Comparison of ENCODE assay signal across 10 cellular contexts in genomic region chr3:179449621-179450020, GRCh38. TPM values are rescaled to one million over a fixed set of nuclear protein-coding genes. Genes with fewer than 3 reads are reported as not detected.
DNase-seq lines count a peak whose midpoint lies in the region; ATAC-seq, FAIRE-seq and TF ChIP-seq lines count a peak whose summit lies in the region.
"Had no signal": no experiment of that assay in that cellular context is flagged by ENCODE, and none has a peak within 500 bp of the region (broad histone marks: within the 10 kb centered on the region; RNA-seq: fewer than 3 reads in every experiment).

No MANE protein-coding gene starts in this region.

- TF ChIP-seq EP300 in K562 (IDR thresholded peaks at IDR 0.05; ENCODE audit: low read length), result no peak

- POLR2A ChIA-PET in K562 (lab: Yijun Ruan, JAX), result interaction anchor here (1.0 to 2.9 kb wide), 3 partner anchors 19 to 39 kb away, joined by 3 to 14 read pairs (median 3); no protein-coding TSS in a partner anchor

- H3K4me2 ChIP-seq in K562 (ENCODE audit: insufficient read depth, low read length), result peak overlapping the region; percentile 92; the same call in 1 of the 2 replicates

- DNase-seq in heart right ventricle (no peak), cardiac septum (ENCODE audit: low spot score) (no peak), K562 (ENCODE audit: extremely low read depth in 1 of 4, low spot score in 3 of 4) (no peak), upper lobe of right lung (no peak), NCI-H2171 treated with DMSO at 0.1 percent for 48 hours (lab: John Stamatoyannopoulos, UW) (no peak)
- DNase-seq: activated naive CD4-positive, alpha-beta T cell treated with anti-CD3 and anti-CD28 coated beads for 36 hours; CD4-positive, alpha-beta T cell had no signal

- CTCF ChIA-PET in K562 (lab: Yijun Ruan, JAX; ENCODE audit: low intra/inter-chr PET ratio), result interaction anchor here (0.5 kb wide), 1 partner anchor 111 kb away, joined by 5 read pairs; no protein-coding TSS in a partner anchor

- ATAC-seq in heart right ventricle (no peak), K562 (no peak), upper lobe of right lung (no peak), GM18511 (IDR thresholded peaks at IDR 0.05; ENCODE audit: unreplicated experiment) (no peak), GM21717 (IDR thresholded peaks at IDR 0.05; ENCODE audit: unreplicated experiment) (no peak)

- no peak for FAIRE-seq in K562 (lab: Jason Lieb, UNC)

- TF ChIP-seq POLR2A in K562 (conservative IDR thresholded peaks at IDR 0.05), result no peak

- in situ Hi-C loops in K562 (cut with MboI), result loop anchor here (25.0 kb wide), 1 partner anchor 1163 kb away; the partner anchor contains the start of gene TTC14

- H3K36me3 ChIP-seq in heart right ventricle, result peaks cover 0 to 6% (median 0%) of the 10 kb centered on the region in 9 donors
- H3K36me3 ChIP-seq in K562 (ENCODE audit: control insufficient read depth, insufficient read depth, low read length), result peaks cover 3% of the 10 kb centered on the region; the same call in 2 of the 3 replicates
- peaks cover 18% of the 10 kb centered on the region for H3K36me3 ChIP-seq in mesodermal cell (ENCODE audit: control insufficient read depth, insufficient read depth, low read length)
- H3K36me3 ChIP-seq in upper lobe of right lung, result no peaks in the 10 kb centered on the region

- H3K9ac ChIP-seq in K562 (ENCODE audit: insufficient read depth in 1 of 2, low read depth in 2 of 2, low read length in 2 of 2), result peak overlapping the region in 1 of 2 experiments; percentile 75; a peak in 2 of 4 replicates

- H3K27ac ChIP-seq in heart right ventricle (peak overlapping the region in 9 of 10 donors; percentile 92 to 97 (median 95)), K562 (ENCODE audit: extremely low read depth, low read depth, low read length) (no peak overlapping the region; the same call in 2 of the 3 replicates), mesodermal cell (ENCODE audit: low read depth, low read length, severe bottlenecking) (no peak overlapping the region), upper lobe of right lung (peak overlapping the region; percentile 90)

- H4K20me1 ChIP-seq in K562 (replicated peaks; ENCODE audit: control insufficient read depth, insufficient read depth, low read length), result no peaks in the 10 kb centered on the region; the same call in 1 of the 2 replicates

- peaks cover 0 to 61% (median 48%) of the 10 kb centered on the region in 9 donors for H3K4me1 ChIP-seq in heart right ventricle
- peaks cover 11 to 21% of the 10 kb centered on the region in 2 experiments; a peak in 4 of 5 replicates for H3K4me1 ChIP-seq in K562 (replicated peaks in 1 of 2; ENCODE audit: control insufficient read depth in 2 of 2, insufficient read depth in 2 of 2, low read length in 2 of 2)
- peaks cover 12% of the 10 kb centered on the region for H3K4me1 ChIP-seq in mesodermal cell (ENCODE audit: control insufficient read depth, insufficient read depth, low read length, poor library complexity, severe bottlenecking)
- H3K4me1 ChIP-seq in upper lobe of right lung, result peaks cover 19% of the 10 kb centered on the region

- H3K27me3 ChIP-seq in heart right ventricle (no peaks in the 10 kb centered on the region), K562 (ENCODE audit: control insufficient read depth in 2 of 2, insufficient read depth in 2 of 2, low read length in 2 of 2) (peaks cover 0 to 8% of the 10 kb centered on the region in 2 experiments; a peak in 1 of 5 replicates), upper lobe of right lung (no peaks in the 10 kb centered on the region)

- no peak for TF ChIP-seq RAD21 in K562 (CRISPR knock-in tag; conservative IDR thresholded peaks at IDR 0.05 in 1 of 2, IDR thresholded peaks at IDR 0.05 in 1 of 2)

- BruUV-seq in K562 (replicated peaks; lab: Mats Ljungman, UMichigan), result no TSS peak

- 23 to 24% methylated on average over 2 of the region's 2 CpGs for WGBS in heart right ventricle, 2 donors
- WGBS in K562 (ENCODE audit: insufficient coverage, low coverage, missing lambda C conversion rate), result 14% methylated on average over 2 of the region's 2 CpGs
- WGBS in mesodermal cell (ENCODE audit: insufficient coverage in 2 of 2), 2 experiments, result 100% methylated on average over 1 of the region's 2 CpGs; no CpG with 5 or more reads in 1 of the 2 experiments

- 0 out of 2 replicates have a peak overlapping the region, but pooled peaks have one; percentile 0 for H2AFZ ChIP-seq in K562 (ENCODE audit: low read depth, low read length)

- intact Hi-C loops in heart right ventricle (cut with DNase I), result loop anchor here in 5 of 10 donors (2.0 to 10.0 kb wide), 4 partner anchors 65 to 113 kb away; partner anchors contain the start of gene ACTL6A (in 4 of the 5)
- intact Hi-C loops in cardiac septum (cut with DNase I), result loop anchor here (2.0 to 10.0 kb wide), 2 partner anchors 77 to 105 kb away; no protein-coding TSS in a partner anchor
- intact Hi-C loops in K562 (cut with micrococcal nuclease), result loop anchor here (2.0 kb wide), 1 partner anchor 113 kb away; the partner anchor contains the start of gene ACTL6A
- intact Hi-C loops in upper lobe of right lung (cut with DNase I), result no loop called here

- H3K9me3 ChIP-seq in heart right ventricle (no peaks in the 10 kb centered on the region), K562 (replicated peaks; ENCODE audit: control insufficient read depth, insufficient read depth, low read depth, low read length) (no peaks in the 10 kb centered on the region), mesodermal cell (ENCODE audit: control insufficient read depth, low read length) (no peaks in the 10 kb centered on the region), upper lobe of right lung (no peaks in the 10 kb centered on the region)

- peak overlapping the region; percentile 65 to 89 (median 80) for H3K4me3 ChIP-seq in heart right ventricle
- H3K4me3 ChIP-seq in K562, result peak overlapping the region; percentile 77
- peak overlapping the region; percentile 69 for H3K4me3 ChIP-seq in mesodermal cell (ENCODE audit: extremely low read depth, insufficient read depth, low read length, poor library complexity, severe bottlenecking)
- peak overlapping the region; percentile 70 for H3K4me3 ChIP-seq in upper lobe of right lung

- H3K79me2 ChIP-seq in K562 (ENCODE audit: control insufficient read depth, insufficient read depth, low read length), result peaks cover 59% of the 10 kb centered on the region

- H3K9me1 ChIP-seq in K562 (ENCODE audit: control insufficient read depth, insufficient read depth, low read length), result no peaks in the 10 kb centered on the region

- no peak for TF ChIP-seq CTCF in heart right ventricle (IDR thresholded peaks at IDR 0.05)
- no peak for TF ChIP-seq CTCF in K562 (IDR thresholded peaks at IDR 0.05 in 2 of 3, conservative IDR thresholded peaks at IDR 0.05 in 1 of 3; ENCODE audit: insufficient read depth in 2 of 3, low read depth in 1 of 3, low read length in 3 of 3)
- TF ChIP-seq CTCF in upper lobe of right lung (IDR thresholded peaks at IDR 0.05), result no peak

TF ChIP-seq in K562, 482 proteins besides CTCF, POLR2A, EP300 and RAD21 (continues in another document):
- no peak for TF ChIP-seq ZBED1 (IDR thresholded peaks at IDR 0.05)
- TF ChIP-seq TAF9B (IDR thresholded peaks at IDR 0.05; ENCODE audit: partially characterized antibody), result no peak
- TF ChIP-seq SIN3A (IDR thresholded peaks at IDR 0.05; ENCODE audit: borderline replicate concordance in 2 of 2, control insufficient read depth in 1 of 2, low read depth in 2 of 2, low read length in 2 of 2), result no peak
- TF ChIP-seq, protein P1, sequence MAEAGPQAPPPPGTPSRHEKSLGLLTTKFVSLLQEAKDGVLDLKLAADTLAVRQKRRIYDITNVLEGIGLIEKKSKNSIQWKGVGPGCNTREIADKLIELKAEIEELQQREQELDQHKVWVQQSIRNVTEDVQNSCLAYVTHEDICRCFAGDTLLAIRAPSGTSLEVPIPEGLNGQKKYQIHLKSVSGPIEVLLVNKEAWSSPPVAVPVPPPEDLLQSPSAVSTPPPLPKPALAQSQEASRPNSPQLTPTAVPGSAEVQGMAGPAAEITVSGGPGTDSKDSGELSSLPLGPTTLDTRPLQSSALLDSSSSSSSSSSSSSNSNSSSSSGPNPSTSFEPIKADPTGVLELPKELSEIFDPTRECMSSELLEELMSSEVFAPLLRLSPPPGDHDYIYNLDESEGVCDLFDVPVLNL (CRISPR knock-in tag; IDR thresholded peaks at IDR 0.05; ENCODE audit: low read depth), result no peak
- no peak for TF ChIP-seq TEAD2 (tag; IDR thresholded peaks at IDR 0.05)
- no peak for TF ChIP-seq POLR3A (IDR thresholded peaks at IDR 0.05; ENCODE audit: borderline replicate concordance, extremely low read depth, insufficient read depth, insufficient read length)
- no peak for TF ChIP-seq PHF21A (IDR thresholded peaks at IDR 0.05; ENCODE audit: borderline replicate concordance, low read depth)

RNA-seq across cellular contexts. Expression of gene GNB4, which starts 1.6 kb away (rescaled TPM):
- total RNA-seq in heart right ventricle, result 10 to 100 TPM; 12.4 to 48.2 (median 13.4) TPM
- 1 to 10 TPM; 6.6 to 8.3 TPM for polyA plus RNA-seq in heart right ventricle
- 14.7 TPM for total RNA-seq in cardiac septum
- total RNA-seq in K562 (2011; cell fraction: chromatin; rRNA removed; ENCODE audit: low replicate concordance), result 10.7 and 22.4 TPM in 2 replicates
- total RNA-seq in K562 (2011; cell fraction: nucleolus; rRNA removed), result 4.8 and 8.7 TPM in 2 replicates
- total RNA-seq in K562 (2011; cell fraction: nucleoplasm; rRNA removed), result 16.1 and 23.0 TPM in 2 replicates
- 18.3 and 20.0 TPM in 2 replicates for total RNA-seq in K562 (2014; rRNA removed)
- 34.7 and 38.4 TPM in 2 replicates for total RNA-seq in K562 (2014; rRNA removed; fragmentation: Illumina TruSeq; extraction: Trizol)
- total RNA-seq in K562 (2015; rRNA removed; fragmentation: Illumina TruSeq; extraction: Trizol), result 24.8 and 26.2 TPM in 2 replicates
- total RNA-seq in K562 (2021), result 27.9 and 28.8 TPM in 2 replicates
- 30.6 and 36.7 TPM in 2 replicates for polyA plus RNA-seq in K562 (2011; rRNA removed)
- polyA plus RNA-seq in K562 (2011; cell fraction: cytosol; rRNA removed), result 8.2 and 23.4 TPM in 2 replicates
- polyA plus RNA-seq in K562 (2011; cell fraction: nucleus; rRNA removed), result 4.4 and 8.0 TPM in 2 replicates
- 9.1 and 12.8 TPM in 2 replicates for polyA plus RNA-seq in K562 (2012)
- 19.1 and 21.4 TPM in 2 replicates for polyA plus RNA-seq in K562 (2014; fragmentation: Illumina TruSeq; extraction: Trizol)
- polyA plus RNA-seq in K562 (2014; fragmentation: Nextera tagmentation; extraction: Ambion mirVana), result 1 to 10 TPM; 6.8 to 7.2 TPM
- polyA plus RNA-seq in K562 (2014; rRNA removed), result 11.7 and 16.9 TPM in 2 replicates
- polyA minus RNA-seq in K562 (2011; rRNA and poly(A)+ RNA removed), result 94.2 and 96.0 TPM in 2 replicates
- 26.3 and 32.2 TPM in 2 replicates for polyA minus RNA-seq in K562 (2011; cell fraction: cytosol; rRNA and poly(A)+ RNA removed)
- polyA minus RNA-seq in K562 (2011; cell fraction: nucleus; rRNA and poly(A)+ RNA removed), result 6.1 and 12.0 TPM in 2 replicates
- 57.6 TPM for polyA plus RNA-seq in mesodermal cell (2013, experiment 1 of 2)
- polyA plus RNA-seq in mesodermal cell (2013, experiment 2 of 2), result 62.5 TPM
- 56.6 TPM for total RNA-seq in upper lobe of right lung

Comparison
In these comparisons a context has a peak if more than half of its experiments do, and no peak if none do; other contexts are left out.
1. H3K27ac ChIP-seq: peak in heart right ventricle (9 of 10) and upper lobe of right lung (single experiment); none in K562 (single experiment) and mesodermal cell (single experiment).
2. Peak in every context shown above with its lines, with median percentiles within 50 percentile points of each other: H3K4me3 ChIP-seq.